ENCODE assay signal across 18 cellular contexts in genomic region chr1:185570962-185571361, GRCh38.
DNase-seq lines count a peak whose midpoint lies in the region; ATAC-seq, FAIRE-seq and TF ChIP-seq lines count a peak whose summit lies in the region.
"Had no signal": no experiment of that assay in that cellular context is flagged by ENCODE, and none has a peak within 500 bp of the region (broad histone marks: within the 10 kb centered on the region; RNA-seq: fewer than 3 reads in every experiment).

No MANE protein-coding gene starts in this region.

- TF ChIP-seq CTCF in A549 (IDR thresholded peaks at IDR 0.05) (no peak), thyroid gland (IDR thresholded peaks at IDR 0.05) (no peak)

- H3K4me2 ChIP-seq in A549 (peak overlapping the region; percentile 15; the same call in 1 of the 3 replicates), mesenchymal stem cell (ENCODE audit: low read length, poor library complexity, severe bottlenecking) (no peak overlapping the region)

- no peaks in the 10 kb centered on the region for H3K79me1 ChIP-seq in mesenchymal stem cell (replicated peaks; ENCODE audit: low read length, poor library complexity, severe bottlenecking)

- intact Hi-C loops in thyroid gland (cut with DNase I), result no loop called here

- peak overlapping the region; percentile 98 for H2AK5ac ChIP-seq in mesenchymal stem cell (ENCODE audit: low read length, severe bottlenecking)

- H3K18ac ChIP-seq in mesenchymal stem cell (ENCODE audit: low read depth in 1 of 2, low read length in 2 of 2), result no peak overlapping the region

- DNase-seq in A549 (ENCODE audit: low read depth in 1 of 2, low spot score in 1 of 2) (no peak), NCI-H226 (peak; percentile 39), epithelial cell of prostate (ENCODE audit: low read depth, low spot score) (peak; percentile 62), mesenchymal stem cell (no peak), SIG-M5 treated with dmso at 0.1 percent for 504 hours (lab: John Stamatoyannopoulos, UW; ENCODE audit: unreplicated experiment) (no peak), RCC 7860 (ENCODE audit: low spot score) (no peak), thyroid gland (no peak)
- DNase-seq: activated CD4-positive, CD25-positive, alpha-beta regulatory T cell treated with anti-CD3 and anti-CD28 coated beads, Interleukin-2, amount 50 U/mL, for 72 hours; activated CD8-positive, alpha-beta memory T cell treated with anti-CD3 and anti-CD28 coated beads, Interleukin-2, amount 50 U/mL, for 4 hours; activated effector memory CD4-positive, alpha-beta T cell treated with Interleukin-2 at 50 U/mL for 16 hours; effector CD8-positive, alpha-beta T cell; HCEC 1CT; head of caudate nucleus; NCI-H2029; NK-92 treated with Interleukin-12 subunit alpha and Interleukin-12 subunit beta, amount 100 ng/mL, for 24 hours; RPMI8226; substantia nigra had no signal

- TF ChIP-seq POLR2A in A549 (IDR thresholded peaks at IDR 0.05; ENCODE audit: low read length), result no peak
- TF ChIP-seq POLR2A in thyroid gland (IDR thresholded peaks at IDR 0.05), result no peak

- no peak overlapping the region for H3K9ac ChIP-seq in mesenchymal stem cell (ENCODE audit: low read length)

- FAIRE-seq in A549 (lab: Jason Lieb, UNC) (no peak), RCC 7860 (lab: Jason Lieb, UNC) (no peak)

- H3K9me3 ChIP-seq in A549 (no peaks in the 10 kb centered on the region), mesenchymal stem cell (ENCODE audit: control insufficient read depth, low read length) (no peaks in the 10 kb centered on the region), thyroid gland (no peaks in the 10 kb centered on the region)

- CTCF ChIA-PET in A549 (lab: Yijun Ruan, JAX), result no interaction called here

- no peak for TF ChIP-seq RAD21 in A549 (conservative IDR thresholded peaks at IDR 0.05 in 1 of 2, IDR thresholded peaks at IDR 0.05 in 1 of 2)

- ATAC-seq in A549 (no peak), GM21723 (IDR thresholded peaks at IDR 0.05; ENCODE audit: unreplicated experiment) (no peak)

- no peak overlapping the region for H3K14ac ChIP-seq in mesenchymal stem cell (ENCODE audit: low read length in 2 of 2)

- H2AFZ ChIP-seq in mesenchymal stem cell (ENCODE audit: low read depth, low read length), result no peak overlapping the region

- H3K23ac ChIP-seq in mesenchymal stem cell (ENCODE audit: low read length in 2 of 2), result no peak overlapping the region

- no peak overlapping the region for H2BK120ac ChIP-seq in mesenchymal stem cell (ENCODE audit: low read depth, low read length)

- H4K8ac ChIP-seq in mesenchymal stem cell (ENCODE audit: low read length), result no peak overlapping the region

- POLR2A ChIA-PET in A549 (lab: Yijun Ruan, JAX), result no interaction called here

- TF ChIP-seq EP300 in A549 (IDR thresholded peaks at IDR 0.05), result no peak

- H3K27me3 ChIP-seq in mesenchymal stem cell (ENCODE audit: control insufficient read depth in 1 of 2, insufficient read depth in 1 of 2, low read length in 2 of 2) (peaks cover 0 to 3% of the 10 kb centered on the region in 2 experiments), thyroid gland (no peaks in the 10 kb centered on the region)

- no peak overlapping the region for H2BK15ac ChIP-seq in mesenchymal stem cell (ENCODE audit: low read depth, poor library complexity, severe bottlenecking)

- H2BK12ac ChIP-seq in mesenchymal stem cell (ENCODE audit: low read length in 2 of 2), result no peak overlapping the region

- H3K36me3 ChIP-seq in mesenchymal stem cell (ENCODE audit: control insufficient read depth in 1 of 2, insufficient read depth in 2 of 2, low read depth in 1 of 2, low read length in 2 of 2) (no peaks in the 10 kb centered on the region), thyroid gland (no peaks in the 10 kb centered on the region)

- H3K4me3 ChIP-seq in A549 (no peak overlapping the region), mesenchymal stem cell (ENCODE audit: insufficient read depth in 1 of 2, low read depth in 1 of 2, low read length in 2 of 2) (no peak overlapping the region), thyroid gland (replicated peaks in 1 of 3) (no peak overlapping the region)

- H2BK5ac ChIP-seq in mesenchymal stem cell (ENCODE audit: low read depth, low read length, poor library complexity, severe bottlenecking), result peak overlapping the region; percentile 97

- H3K4me1 ChIP-seq in A549, result peaks cover 20% of the 10 kb centered on the region
- H3K4me1 ChIP-seq in mesenchymal stem cell (ENCODE audit: control insufficient read depth, insufficient read depth, low read depth, low read length), result peaks cover 7% of the 10 kb centered on the region
- peaks cover 3 to 9% of the 10 kb centered on the region in 2 donors for H3K4me1 ChIP-seq in thyroid gland

- H3K27ac ChIP-seq in A549 (peak overlapping the region in 1 of 2 experiments; percentile 33; a peak in 1 of 6 replicates), epithelial cell of prostate (peak overlapping the region; percentile 19), mesenchymal stem cell (ENCODE audit: low read length, poor library complexity, severe bottlenecking) (peak overlapping the region; percentile 98), thyroid gland (peak overlapping the region in 1 of 3 donors; percentile 23)

- no peak overlapping the region for H3K4ac ChIP-seq in mesenchymal stem cell (ENCODE audit: low read depth in 1 of 2, low read length in 2 of 2)

- H4K91ac ChIP-seq in mesenchymal stem cell (ENCODE audit: low read length), result no peak overlapping the region

- WGBS in A549 (ENCODE audit: missing lambda C conversion rate), result 71% methylated on average over 5 of the region's 5 CpGs
- WGBS in mesenchymal stem cell, result 98% methylated on average over 5 of the region's 5 CpGs
- 94% methylated on average over 5 of the region's 5 CpGs for WGBS in thyroid gland, 2 donors

TF ChIP-seq in A549, 52 proteins besides CTCF, POLR2A, EP300 and RAD21:
- TF ChIP-seq HOXB5 (CRISPR knock-in tag; IDR thresholded peaks at IDR 0.05) (no peak), PHF8 (IDR thresholded peaks at IDR 0.05; ENCODE audit: borderline replicate concordance, low read depth) (no peak), ZFP36 (IDR thresholded peaks at IDR 0.05; ENCODE audit: borderline replicate concordance, partially characterized antibody) (no peak), RNF2 (IDR thresholded peaks at IDR 0.05; ENCODE audit: borderline replicate concordance, low read depth) (no peak)
TF ChIP-seq in A549: peak in this region for 0.

Comparison
In these comparisons a context has a peak if more than half of its experiments do, and no peak if none do; other contexts are left out.
1. DNase-seq: peak in NCI-H226 (single experiment) and epithelial cell of prostate (single experiment); none in A549 (0 of 2), mesenchymal stem cell (single experiment), SIG-M5 treated with dmso at 0.1 percent for 504 hours (single experiment), RCC 7860 (single experiment) and thyroid gland (0 of 2).